ENCODE assay signal across 17 cellular contexts in genomic region chr1:245262876-245263625, GRCh38.
"Had no signal": no experiment of that assay in that cellular context is flagged by ENCODE, and none has a peak within 500 bp of the region (broad histone marks: within the 10 kb centered on the region; RNA-seq: fewer than 3 reads in every experiment).

No MANE protein-coding gene starts in this region.

- H3K27ac ChIP-seq: coronary artery, lower lobe of right lung, upper lobe of left lung, VCaP had no signal

- H3K4me3 ChIP-seq: coronary artery, lower lobe of right lung, upper lobe of left lung had no signal

- ATAC-seq: activated CD8-positive, alpha-beta T cell treated with anti-CD3 and anti-CD28 coated beads for 36 hours; lower lobe of right lung; sciatic nerve; T-cell had no signal

- H3K27me3 ChIP-seq: upper lobe of left lung had no signal

- H3K9me3 ChIP-seq: lower lobe of right lung, upper lobe of left lung had no signal

- H3K36me3 ChIP-seq: lower lobe of right lung, upper lobe of left lung had no signal

- DNase-seq: activated CD8-positive, alpha-beta memory T cell treated with anti-CD3 and anti-CD28 coated beads, Interleukin-2, amount 50 U/mL, for 4 hours; activated CD8-positive, alpha-beta T cell treated with anti-CD3 and anti-CD28 coated beads for 36 hours; activated naive CD4-positive, alpha-beta T cell; aorta; effector CD8-positive, alpha-beta T cell; hypothalamus; lower lobe of right lung; naive B cell; nucleus accumbens; stimulated activated CD4-positive, alpha-beta T cell treated with anti-CD3 and anti-CD28 coated beads, Interleukin-2, amount 100 ng/mL, for 24 hours; stimulated activated naive CD4-positive, alpha-beta T cell treated with Interleukin-2 at 50 U/mL for 16 hours; T-cell; T1000; upper lobe of left lung had no signal
